In genomic region chr6:139744891-139745290, GRCh38 we compare ENCODE assay signal across 19 cellular contexts.
DNase-seq lines count a peak whose midpoint lies in the region; ATAC-seq, FAIRE-seq and TF ChIP-seq lines count a peak whose summit lies in the region.
"Had no signal": no experiment of that assay in that cellular context is flagged by ENCODE, and none has a peak within 500 bp of the region (broad histone marks: within the 10 kb centered on the region; RNA-seq: fewer than 3 reads in every experiment).

No MANE protein-coding gene starts in this region.

- H3K9me3 ChIP-seq in GM23248 (ENCODE audit: low read depth) (no peaks in the 10 kb centered on the region), osteoblast (ENCODE audit: low read depth, low read length) (no peaks in the 10 kb centered on the region), neural progenitor cell (ENCODE audit: low read depth) (no peaks in the 10 kb centered on the region)

- H3F3A ChIP-seq in GM23248 (ENCODE audit: insufficient read depth) (peaks cover 26% of the 10 kb centered on the region), neural progenitor cell (ENCODE audit: low read depth) (no peaks in the 10 kb centered on the region)

- TF ChIP-seq CTCF in osteoblast (IDR thresholded peaks at IDR 0.05; ENCODE audit: extremely low read depth, low read depth, low read length) = no peak
- TF ChIP-seq CTCF in neural progenitor cell (IDR thresholded peaks at IDR 0.05) = no peak

- H3K27me3 ChIP-seq in ACC112 (ENCODE audit: insufficient read depth, low read length) = no peaks in the 10 kb centered on the region
- H3K27me3 ChIP-seq in GM23248 (replicated peaks; ENCODE audit: insufficient read depth) = no peaks in the 10 kb centered on the region
- no peaks in the 10 kb centered on the region for H3K27me3 ChIP-seq in osteoblast (ENCODE audit: insufficient read depth, low read length)
- no peaks in the 10 kb centered on the region for H3K27me3 ChIP-seq in neural progenitor cell

- no peaks in the 10 kb centered on the region for H3K9me3 Mint-ChIP-seq in neural progenitor cell

- no peak overlapping the region for H3K4me2 ChIP-seq in GM23248 (ENCODE audit: unreplicated experiment)
- H3K4me2 ChIP-seq in osteoblast (ENCODE audit: insufficient read depth, low read length) = peak overlapping the region; percentile 42
- no peak overlapping the region for H3K4me2 ChIP-seq in neural progenitor cell
- H3K4me2 ChIP-seq: PC-9 had no signal

- H3K9ac ChIP-seq in GM23248 (no peak overlapping the region), neural progenitor cell (no peak overlapping the region)

- DNase-seq in GM23248 (no peak), osteoblast (ENCODE audit: insufficient read length, low spot score, missing footprints) (peak; percentile 58), D341Med (ENCODE audit: low spot score) (no peak), SIG-M5 treated with dmso at 0.1 percent for 504 hours (lab: John Stamatoyannopoulos, UW; ENCODE audit: unreplicated experiment) (no peak), neural progenitor cell (ENCODE audit: low spot score) (no peak)
- DNase-seq: EL, HCEC 1CT, NCI-H1436, NCI-H2029 treated with DMSO at 0.1 percent for 48 hours, NCI-H2171 treated with DMSO at 0.1 percent for 48 hours, NCI-H774, PC-9 had no signal

- peak; percentile 94 for FAIRE-seq in endometrium (lab: Jason Lieb, UNC)
- FAIRE-seq: A204.1, HTR-8/SVneo had no signal

- H2AFZ ChIP-seq in ACC112 (ENCODE audit: low read length, unreplicated experiment) (peak overlapping the region; percentile 8), GM23248 (peak overlapping the region; percentile 0; the same call in 1 of the 2 replicates), osteoblast (ENCODE audit: low read length) (no peak overlapping the region), neural progenitor cell (replicated peaks) (no peak overlapping the region)
- H2AFZ ChIP-seq: PC-9 had no signal

- H3K27ac ChIP-seq in ACC112 (ENCODE audit: low read depth, low read length) = peak overlapping the region; percentile 54
- H3K27ac ChIP-seq in GM23248 = no peak overlapping the region
- peak overlapping the region; percentile 55 for H3K27ac ChIP-seq in osteoblast (ENCODE audit: low read depth, low read length)
- no peak overlapping the region for H3K27ac ChIP-seq in neural progenitor cell
- H3K27ac ChIP-seq: C4-2B, HL-60, PC-9 had no signal

- H3K36me3 Mint-ChIP-seq in neural progenitor cell = no peaks in the 10 kb centered on the region

- 71 to 72% methylated on average over 4 of the region's 4 CpGs for WGBS in GM23248 (ENCODE audit: low coverage in 1 of 2, low lambda C conversion rate in 2 of 2, missing lambda C conversion rate in 2 of 2), 2 experiments

- no peaks in the 10 kb centered on the region for H3K27me3 Mint-ChIP-seq in neural progenitor cell (ENCODE audit: insufficient read depth, low read depth)

- ATAC-seq in GM21619 (IDR thresholded peaks at IDR 0.05; ENCODE audit: unreplicated experiment) = no peak

- H3K4me3 Mint-ChIP-seq in neural progenitor cell = no peak overlapping the region

- H3K79me2 ChIP-seq in ACC112 (ENCODE audit: control insufficient read depth, insufficient read depth, low read length, unreplicated experiment) = no peaks in the 10 kb centered on the region
- H3K79me2 ChIP-seq in GM23248 (ENCODE audit: insufficient read depth) = no peaks in the 10 kb centered on the region
- no peaks in the 10 kb centered on the region for H3K79me2 ChIP-seq in osteoblast (ENCODE audit: insufficient read depth, low read length)
- no peaks in the 10 kb centered on the region for H3K79me2 ChIP-seq in neural progenitor cell (ENCODE audit: low read depth)

- in situ Hi-C loops in GM23248 (cut with MboI) = no loop called here

- H3K4me3 ChIP-seq in ACC112 (ENCODE audit: low read depth, low read length) = no peak overlapping the region
- no peak overlapping the region for H3K4me3 ChIP-seq in GM23248
- peak overlapping the region; percentile 10 for H3K4me3 ChIP-seq in osteoblast (ENCODE audit: insufficient read depth, low read length)
- H3K4me3 ChIP-seq in neural progenitor cell = no peak overlapping the region
- H3K4me3 ChIP-seq: PC-9 had no signal

- H3K4me1 ChIP-seq in ACC112 (ENCODE audit: control insufficient read depth, insufficient read depth, low read length, unreplicated experiment) (peaks cover 47% of the 10 kb centered on the region), GM23248 (ENCODE audit: insufficient read depth) (peaks cover 35% of the 10 kb centered on the region), osteoblast (ENCODE audit: insufficient read depth, low read length) (peaks cover 42% of the 10 kb centered on the region), neural progenitor cell (no peaks in the 10 kb centered on the region)

- H3K4me1 Mint-ChIP-seq in neural progenitor cell = no peaks in the 10 kb centered on the region

- H3K36me3 ChIP-seq in ACC112 (ENCODE audit: insufficient read depth, low read length) (no peaks in the 10 kb centered on the region), GM23248 (ENCODE audit: low read depth) (no peaks in the 10 kb centered on the region), osteoblast (ENCODE audit: insufficient read depth, low read length) (no peaks in the 10 kb centered on the region), neural progenitor cell (no peaks in the 10 kb centered on the region)

- H4K20me1 ChIP-seq in GM23248 (ENCODE audit: insufficient read depth) = no peaks in the 10 kb centered on the region
- no peaks in the 10 kb centered on the region for H4K20me1 ChIP-seq in osteoblast (ENCODE audit: insufficient read depth, low read length)
- no peaks in the 10 kb centered on the region for H4K20me1 ChIP-seq in neural progenitor cell (ENCODE audit: low read depth)

- H3K9me2 ChIP-seq in GM23248 (ENCODE audit: insufficient read depth) = 0 out of 2 replicates have a peak, but pooled peaks cover 3% of the 10 kb centered on the region

- H3K27ac Mint-ChIP-seq in neural progenitor cell = no peak overlapping the region

Comparison
In these comparisons a context has a peak if more than half of its experiments do, and no peak if none do; other contexts are left out.
1. H2AFZ ChIP-seq: peak in ACC112 (single experiment) and GM23248 (single experiment); none in osteoblast (single experiment) and neural progenitor cell (single experiment).
2. H3K27ac ChIP-seq: peak in ACC112 (single experiment) and osteoblast (single experiment); none in GM23248 (single experiment) and neural progenitor cell (single experiment).